Comparison of ENCODE assay signal across 24 cellular contexts in genomic region chr2:238521002-238521401, GRCh38.
"Had no signal": no experiment of that assay in that cellular context is flagged by ENCODE, and none has a peak within 500 bp of the region (broad histone marks: within the 10 kb centered on the region; RNA-seq: fewer than 3 reads in every experiment).

No MANE protein-coding gene starts in this region.

- ATAC-seq: foreskin keratinocyte; gastroesophageal sphincter; heart left ventricle; left cardiac atrium; left lung; naive thymus-derived CD4-positive, alpha-beta T cell; stimulated activated effector memory CD8-positive, alpha-beta T cell treated with anti-CD3 and anti-CD28 coated beads, Interleukin-12 subunit alpha, Interleukin-12 subunit beta, amount 100 ng/mL, for 72 hours had no signal

- H3K9me3 ChIP-seq: colonic mucosa, prostate gland, thyroid gland had no signal

- H3K4me1 ChIP-seq: colonic mucosa, foreskin keratinocyte, heart left ventricle, left lung, right atrium auricular region, thyroid gland had no signal

- H2AFZ ChIP-seq: hepatocyte, neural progenitor cell had no signal

- DNase-seq: colonic mucosa; effector memory CD4-positive, alpha-beta T cell; foreskin keratinocyte; heart left ventricle; left cardiac atrium; left lung; mesendoderm; midbrain; naive thymus-derived CD4-positive, alpha-beta T cell; nucleus accumbens; sigmoid colon; stimulated activated CD4-positive, alpha-beta T cell treated with anti-CD3 and anti-CD28 coated beads, Interleukin-2, amount 100 ng/mL, for 24 hours; stimulated activated CD4-positive, alpha-beta T cell treated with anti-CD3 and anti-CD28 coated beads, Interleukin-4, amount 100 ng/mL, for 24 hours; stimulated activated naive CD4-positive, alpha-beta T cell treated with Interleukin-2 at 50 U/mL for 16 hours; stomach; thyroid gland had no signal

- H3K4me2 ChIP-seq: hepatocyte, neural progenitor cell had no signal

- H3K27ac ChIP-seq: colonic mucosa, esophagus muscularis mucosa, foreskin keratinocyte, gastroesophageal sphincter, heart left ventricle, hepatocyte, left lung, neural progenitor cell, prostate gland, right atrium auricular region, sigmoid colon, stomach, thyroid gland had no signal

- H3K4me3 ChIP-seq: colonic mucosa, esophagus muscularis mucosa, gastroesophageal sphincter, heart left ventricle, hepatocyte, left lung, neural progenitor cell, prostate gland, right atrium auricular region, sigmoid colon, stomach, thyroid gland had no signal

- H3K9ac ChIP-seq: neural progenitor cell had no signal

- H3K36me3 ChIP-seq: colonic mucosa, esophagus muscularis mucosa, gastroesophageal sphincter, heart left ventricle, left lung, neural progenitor cell, prostate gland, right atrium auricular region, sigmoid colon, stomach, thyroid gland had no signal

- H3K27me3 ChIP-seq: colonic mucosa, esophagus muscularis mucosa, foreskin keratinocyte, gastroesophageal sphincter, hepatocyte, neural progenitor cell, right atrium auricular region, sigmoid colon, thyroid gland had no signal

- FAIRE-seq: endothelial cell of umbilical vein had no signal

- H3K79me2 ChIP-seq: hepatocyte had no signal
